Comparison of ENCODE assay signal across 19 cellular contexts in genomic region chr2:135198481-135198880, GRCh38.
"Had no signal": no experiment of that assay in that cellular context is flagged by ENCODE, and none has a peak within 500 bp of the region (broad histone marks: within the 10 kb centered on the region; RNA-seq: fewer than 3 reads in every experiment).

No MANE protein-coding gene starts in this region.

- H3K4me1 Mint-ChIP-seq: naive thymus-derived CD8-positive, alpha-beta T cell; neural crest cell; stimulated activated memory B cell treated with anti-CD40 and anti-IgM and Interleukin-4, amounts not matched to agents 10 μg/mL and 1 μg/mL and 100 μg/mL, for 72 hours had no signal

- H3K9me3 Mint-ChIP-seq: neural crest cell had no signal

- H3K27me3 Mint-ChIP-seq: naive thymus-derived CD8-positive, alpha-beta T cell; stimulated activated memory B cell treated with anti-CD40 and anti-IgM and Interleukin-4, amounts not matched to agents 10 μg/mL and 1 μg/mL and 100 μg/mL, for 72 hours; stimulated activated naive CD8-positive, alpha-beta T cell treated with anti-CD3 and anti-CD28 coated beads, Interleukin-15, Interleukin-2, amounts not matched to agents 100 ng/mL and 50 ng/mL, for 24 hours had no signal

- H3K4me3 ChIP-seq: colonic mucosa, mucosa of descending colon, ovary, prostate gland, spleen, tibial nerve had no signal

- DNase-seq: cerebellar nuclear complex; colonic mucosa; dermis blood vessel endothelial cell; erythroblast; foreskin keratinocyte; left colon; mucosa of descending colon; naive thymus-derived CD8-positive, alpha-beta T cell; ovary; spleen; stimulated activated CD4-positive, alpha-beta T cell treated with anti-CD3 and anti-CD28 coated beads, Interleukin-15, amount 100 ng/mL, for 24 hours; stimulated activated CD4-positive, alpha-beta T cell treated with anti-CD3 and anti-CD28 coated beads, Interleukin-1b, Interleukin-23, amount 100 ng/mL, for 48 hours; stimulated activated CD4-positive, alpha-beta T cell treated with anti-CD3 and anti-CD28 coated beads, Interleukin-4, amount 100 ng/mL, for 24 hours had no signal

- H3K4me3 Mint-ChIP-seq: naive thymus-derived CD8-positive, alpha-beta T cell; neural crest cell; stimulated activated memory B cell treated with anti-CD40 and anti-IgM and Interleukin-4, amounts not matched to agents 10 μg/mL and 1 μg/mL and 100 μg/mL, for 72 hours; stimulated activated naive CD8-positive, alpha-beta T cell treated with anti-CD3 and anti-CD28 coated beads, Interleukin-15, Interleukin-2, amounts not matched to agents 100 ng/mL and 50 ng/mL, for 24 hours had no signal

- H3K27ac Mint-ChIP-seq: naive thymus-derived CD8-positive, alpha-beta T cell; stimulated activated memory B cell treated with anti-CD40 and anti-IgM and Interleukin-4, amounts not matched to agents 10 μg/mL and 1 μg/mL and 100 μg/mL, for 72 hours; stimulated activated naive CD8-positive, alpha-beta T cell treated with anti-CD3 and anti-CD28 coated beads, Interleukin-15, Interleukin-2, amounts not matched to agents 100 ng/mL and 50 ng/mL, for 24 hours had no signal

- H3K27me3 ChIP-seq: colonic mucosa, foreskin keratinocyte, ovary, spleen, tibial nerve had no signal

- H3K36me3 ChIP-seq: colonic mucosa, ovary, prostate gland had no signal

- ATAC-seq: foreskin keratinocyte; left colon; mucosa of descending colon; naive thymus-derived CD8-positive, alpha-beta T cell; sciatic nerve; stimulated activated memory B cell treated with anti-CD40 and anti-IgM and Interleukin-4, amounts not matched to agents 10 μg/mL and 1 μg/mL and 100 μg/mL, for 72 hours had no signal

- H3K27ac ChIP-seq: colonic mucosa, foreskin keratinocyte, ovary, prostate gland, spleen, tibial nerve had no signal

- H3K4me1 ChIP-seq: colonic mucosa, foreskin keratinocyte, prostate gland, spleen, tibial nerve had no signal

- H3K9me3 ChIP-seq: colonic mucosa, mucosa of descending colon, ovary, prostate gland, tibial nerve had no signal
